Comparison of ENCODE assay signal across 17 cellular contexts in the genomic region with DNA sequence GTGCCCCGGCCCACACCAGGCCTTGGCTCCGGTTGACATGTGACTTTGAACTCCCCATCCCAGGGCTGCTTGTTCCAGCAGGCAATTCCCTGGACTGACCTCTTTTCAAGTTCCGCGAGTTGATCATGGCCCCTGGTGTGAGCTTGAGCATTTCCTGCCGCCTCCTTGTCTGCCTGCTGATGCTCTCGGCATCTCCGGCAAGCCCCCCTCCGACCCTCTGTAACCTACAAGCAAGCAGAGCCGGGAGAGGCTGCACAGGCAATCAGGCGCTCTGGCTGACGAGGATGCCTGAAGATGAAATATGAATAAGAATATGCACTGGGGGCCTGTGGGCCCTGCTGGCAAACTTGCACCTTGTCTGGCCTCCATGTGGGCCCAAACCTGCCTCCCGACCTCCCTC.
"Had no signal": no experiment of that assay in that cellular context is flagged by ENCODE, and none has a peak within 500 bp of the region (broad histone marks: within the 10 kb centered on the region; RNA-seq: fewer than 3 reads in every experiment).

No MANE protein-coding gene starts in this region.

- H3K27me3 ChIP-seq: SJSA1 had no signal

- DNase-seq: KBM-7, MV-4-11, NCI-H1048, NCI-H1105, NCI-H1417, NCI-H146, NCI-H1694 treated with DMSO at 0.1 percent for 48 hours, NCI-H1930, NCI-H2081, NCI-H2107, NCI-H2227 treated with DMSO at 0.1 percent for 48 hours, NCI-H69, NCI-H774, Right ventricle myocardium superior, SIG-M5 had no signal

- H3K4me1 ChIP-seq: SJSA1 had no signal

- H3K36me3 ChIP-seq: SJSA1 had no signal

- H3K27ac ChIP-seq: SJSA1, SK-N-MC had no signal

- H3K4me3 ChIP-seq: SJSA1, SK-N-MC had no signal
